Comparison of ENCODE assay signal across 8 cellular contexts in the genomic region with DNA sequence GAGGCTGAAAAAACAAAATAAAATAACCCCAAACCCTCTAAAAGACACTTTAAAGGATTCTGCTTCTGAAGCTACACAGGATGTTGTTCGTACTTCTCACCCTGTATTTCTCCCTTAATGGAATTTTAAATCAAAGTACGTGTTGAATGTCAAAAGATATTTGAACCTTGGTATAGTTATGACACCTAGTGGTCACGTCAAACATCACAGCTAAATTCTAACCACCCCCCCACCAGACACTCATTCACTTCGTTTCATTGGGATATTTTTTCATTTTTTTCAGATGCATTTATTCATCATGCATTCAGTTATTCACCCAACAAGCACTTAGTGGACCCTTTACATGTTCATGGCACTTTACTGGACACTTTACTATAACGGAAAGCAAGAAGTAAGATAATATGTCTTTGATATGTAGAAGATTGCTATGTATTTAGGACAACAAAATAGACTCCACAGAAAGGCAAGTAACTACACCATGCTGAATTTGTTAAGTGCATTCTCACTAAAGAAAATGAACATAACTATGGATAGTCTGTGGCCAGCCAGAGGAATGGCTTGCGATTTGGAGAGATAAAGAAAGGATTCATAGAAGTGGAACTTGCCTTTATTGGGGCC.
DNase-seq lines count a peak whose midpoint lies in the region; ATAC-seq and TF ChIP-seq lines count a peak whose summit lies in the region.

No MANE protein-coding gene starts in this region.

- H3K79me2 ChIP-seq in PC-9 (ENCODE audit: low read depth) = no peaks in the 10 kb centered on the region

- no peaks in the 10 kb centered on the region for H3K9me2 ChIP-seq in PC-9 (ENCODE audit: insufficient read depth)

- POLR2A ChIA-PET in PC-9 (lab: Charles Lee; ENCODE audit: unreplicated experiment) = interaction anchor here (0.7 kb wide), 1 partner anchor 954 kb away, joined by 3 read pairs; no protein-coding TSS in a partner anchor

- CTCF ChIA-PET in PC-9 (lab: Charles Lee) = no interaction called here

- no peak overlapping the region for H3K4me2 ChIP-seq in PC-9

- BruUV-seq in PC-9 (replicated peaks; lab: Mats Ljungman, UMichigan) = no TSS peak

- H3K27me3 ChIP-seq in cardiac muscle cell (no peaks in the 10 kb centered on the region), PC-9 (ENCODE audit: insufficient read depth, low read depth) (no peaks in the 10 kb centered on the region), thyroid gland (no peaks in the 10 kb centered on the region), aorta (ENCODE audit: control insufficient read depth in 1 of 2, insufficient read depth in 2 of 2, low read length in 1 of 2) (no peaks in the 10 kb centered on the region)

- H3K4me1 ChIP-seq in cardiac muscle cell (ENCODE audit: low read depth) (no peaks in the 10 kb centered on the region), PC-9 (replicated peaks; ENCODE audit: insufficient read depth) (no peaks in the 10 kb centered on the region), thyroid gland (no peaks in the 10 kb centered on the region), aorta (ENCODE audit: control insufficient read depth in 1 of 2, insufficient read depth in 2 of 2, low read length in 2 of 2) (no peaks in the 10 kb centered on the region)

- H3F3A ChIP-seq in PC-9 (ENCODE audit: insufficient read depth, low read depth) = no peaks in the 10 kb centered on the region

- WGBS in thyroid gland, 2 donors = 15 to 16% methylated on average over 6 of the region's 6 CpGs
- 11 to 17% methylated on average over 6 of the region's 6 CpGs for WGBS in aorta, 2 donors

- H3K9me3 ChIP-seq in cardiac muscle cell (ENCODE audit: low read depth) (no peaks in the 10 kb centered on the region), PC-9 (ENCODE audit: insufficient read depth, low read depth) (no peaks in the 10 kb centered on the region), thyroid gland (no peaks in the 10 kb centered on the region), aorta (ENCODE audit: control insufficient read depth, low read length) (no peaks in the 10 kb centered on the region)

- no peak overlapping the region for H2AFZ ChIP-seq in PC-9

- ATAC-seq in Right ventricle myocardium inferior = no peak
- ATAC-seq in HG02763 (IDR thresholded peaks at IDR 0.05; ENCODE audit: unreplicated experiment) = peak; percentile 44
- no peak for ATAC-seq in aorta (ENCODE audit: low FRiP score)

- TF ChIP-seq CTCF in cardiac muscle cell (IDR thresholded peaks at IDR 0.05; ENCODE audit: low read depth, low read length) (peak; percentile 46), PC-9 (conservative IDR thresholded peaks at IDR 0.05) (peak; percentile 71), thyroid gland (IDR thresholded peaks at IDR 0.05) (peak in 5 of 6 experiments; percentile 18 to 75 (median 48))

- intact Hi-C loops in Right ventricle myocardium inferior (cut with DNase I) = loop anchor here (5.0 kb wide), 1 partner anchor 525 kb away; no protein-coding TSS in a partner anchor
- intact Hi-C loops in PC-9 (cut with micrococcal nuclease; ENCODE audit: unreplicated experiment) = loop anchor here (2.0 kb wide), 1 partner anchor 527 kb away; no protein-coding TSS in a partner anchor
- intact Hi-C loops in thyroid gland (cut with DNase I) = loop anchor here (10.0 kb wide), 1 partner anchor 527 kb away; no protein-coding TSS in a partner anchor
- intact Hi-C loops in aorta (cut with DNase I) = loop anchor here in 1 of 2 donors (10.0 kb wide), 1 partner anchor 527 kb away; no protein-coding TSS in a partner anchor

- H3K36me3 ChIP-seq in cardiac muscle cell = no peaks in the 10 kb centered on the region
- no peaks in the 10 kb centered on the region for H3K36me3 ChIP-seq in PC-9 (ENCODE audit: low read depth)
- H3K36me3 ChIP-seq in thyroid gland = no peaks in the 10 kb centered on the region
- no peaks in the 10 kb centered on the region for H3K36me3 ChIP-seq in aorta (ENCODE audit: control insufficient read depth in 1 of 2, insufficient read depth in 2 of 2, low read length in 1 of 2)

- H3K27ac ChIP-seq in cardiac muscle cell (no peak overlapping the region), PC-9 (no peak overlapping the region), thyroid gland (no peak overlapping the region), aorta (ENCODE audit: low read depth in 1 of 2, low read length in 2 of 2) (no peak overlapping the region)

- H4K20me1 ChIP-seq in PC-9 (ENCODE audit: insufficient read depth) = no peaks in the 10 kb centered on the region

- TF ChIP-seq POLR2A in thyroid gland (IDR thresholded peaks at IDR 0.05) = no peak

- DNase-seq in cardiac muscle cell (ENCODE audit: low read depth in 1 of 2, low spot score in 1 of 2) (peak; percentile 8 to 51), Right ventricle myocardium inferior (ENCODE audit: missing footprints) (no peak), PC-9 (no peak), brain pericyte (ENCODE audit: low read depth, low spot score) (peak; percentile 2), kidney glomerular epithelial cell (lab: John Stamatoyannopoulos, UW) (peak; percentile 15), thyroid gland (peak; percentile 1 to 2), aorta (no peak)

- H3K4me3 ChIP-seq in cardiac muscle cell (no peak overlapping the region), PC-9 (no peak overlapping the region), thyroid gland (replicated peaks in 1 of 3) (no peak overlapping the region), aorta (ENCODE audit: low read length in 2 of 2) (no peak overlapping the region)

Comparison
In these comparisons a context has a peak if more than half of its experiments do, and no peak if none do; other contexts are left out.
1. DNase-seq: peak in cardiac muscle cell (2 of 2), brain pericyte (single experiment), kidney glomerular epithelial cell (single experiment) and thyroid gland (2 of 2); none in Right ventricle myocardium inferior (single experiment), PC-9 (0 of 2) and aorta (0 of 2).
2. Peak in every context shown above with its lines, with median percentiles within 50 percentile points of each other: CTCF ChIP-seq.